In the genomic region with DNA sequence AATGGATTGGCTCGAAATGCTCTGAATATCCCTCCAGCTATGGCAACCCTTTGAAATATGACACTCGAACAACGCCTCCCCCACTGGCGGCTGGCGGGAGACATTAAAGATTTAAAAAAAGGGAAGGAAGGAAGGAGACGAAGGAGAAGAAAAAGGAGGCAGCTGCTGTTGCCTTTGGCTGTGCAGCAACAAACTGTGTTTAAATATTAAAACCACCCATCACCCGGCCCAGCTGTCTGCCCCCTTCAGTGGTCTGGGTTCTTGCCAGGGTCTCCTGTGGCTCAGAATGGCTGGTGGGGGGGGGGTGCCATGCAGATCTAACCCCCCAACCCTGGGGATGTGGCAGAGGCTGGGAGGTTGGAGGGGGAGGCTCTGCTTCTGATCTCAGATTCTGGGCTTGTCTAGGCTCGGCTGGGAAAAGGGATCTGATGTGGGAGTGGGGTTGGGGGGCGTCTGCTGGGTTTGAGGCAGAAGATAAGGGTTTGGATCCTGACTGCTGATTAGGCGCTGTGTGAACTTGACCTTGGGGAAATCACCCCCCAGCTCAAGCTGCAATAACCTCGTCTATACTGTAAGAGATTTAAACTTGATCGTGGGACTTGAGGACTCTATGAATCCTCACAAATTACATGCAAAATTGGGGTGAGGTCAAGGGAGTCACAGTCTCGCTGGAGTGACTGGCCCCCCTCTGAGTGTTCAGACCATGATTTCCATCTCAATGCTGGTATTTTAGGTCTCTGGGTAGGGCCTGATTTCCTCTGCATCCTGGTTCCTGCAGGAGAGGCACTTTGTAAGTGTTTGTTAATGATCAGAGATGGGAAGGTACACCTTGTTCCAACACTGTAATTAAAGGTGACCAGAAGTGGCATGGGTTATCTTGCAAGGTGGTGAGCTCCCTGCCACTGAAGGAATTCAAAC, we compare ENCODE assay signal across 10 cellular contexts. TPM values are rescaled to one million over a fixed set of nuclear protein-coding genes. Genes with fewer than 3 reads are reported as not detected.
DNase-seq lines count a peak whose midpoint lies in the region; ATAC-seq and TF ChIP-seq lines count a peak whose summit lies in the region.
"Had no signal": no experiment of that assay in that cellular context is flagged by ENCODE, and none has a peak within 500 bp of the region (broad histone marks: within the 10 kb centered on the region; RNA-seq: fewer than 3 reads in every experiment).

No MANE protein-coding gene starts in this region.

- peaks cover 6% of the 10 kb centered on the region for H3K27me3 ChIP-seq in HUES6 (ENCODE audit: control insufficient read depth, insufficient read depth, low read length)
- H3K27me3 ChIP-seq in iPS-20b (ENCODE audit: insufficient read depth, low read length): peaks cover 22% of the 10 kb centered on the region
- H3K27me3 ChIP-seq in sigmoid colon: peaks cover 0 to 80% (median 28%) of the 10 kb centered on the region in 3 donors

- intact Hi-C loops in sigmoid colon (cut with DNase I): loop anchor here (5.0 kb wide), 1 partner anchor 654 kb away; no protein-coding TSS in a partner anchor

- 4 to 7% methylated on average over 13 of the region's 13 CpGs for WGBS in sigmoid colon, 2 donors

- DNase-seq in DMS 273 (lab: John Stamatoyannopoulos, UW; ENCODE audit: unreplicated experiment) (peak; percentile 82), NOMO-1 treated with DMSO at 0.1 percent for 48 hours (lab: John Stamatoyannopoulos, UW; ENCODE audit: unreplicated experiment) (peak; percentile 30), COLO668 (lab: John Stamatoyannopoulos, UW; ENCODE audit: unreplicated experiment) (no peak), NCI-H1048 (lab: John Stamatoyannopoulos, UW) (no peak), sigmoid colon (no peak)
- DNase-seq: activated naive CD4-positive, alpha-beta T cell had no signal

- H3K36me3 ChIP-seq in HUES6 (ENCODE audit: control insufficient read depth, insufficient read depth, low read length): no peaks in the 10 kb centered on the region
- no peaks in the 10 kb centered on the region for H3K36me3 ChIP-seq in iPS-20b (ENCODE audit: insufficient read depth, low read depth, low read length)
- no peaks in the 10 kb centered on the region for H3K36me3 ChIP-seq in sigmoid colon

- TF ChIP-seq CTCF in sigmoid colon (IDR thresholded peaks at IDR 0.05): no peak

- H3K4me3 ChIP-seq in HUES6 (ENCODE audit: low read depth, low read length): peak overlapping the region; percentile 48
- peak overlapping the region; percentile 60 for H3K4me3 ChIP-seq in iPS-20b (ENCODE audit: low read length)
- no peak overlapping the region for H3K4me3 ChIP-seq in sigmoid colon

- H3K4me1 ChIP-seq in HUES6 (ENCODE audit: control insufficient read depth, insufficient read depth, low read length) (peaks cover 26% of the 10 kb centered on the region), iPS-20b (ENCODE audit: insufficient read depth, low read length) (peaks cover 11% of the 10 kb centered on the region; the same call in 1 of the 2 replicates), sigmoid colon (peaks cover 0 to 6% (median 0%) of the 10 kb centered on the region in 4 donors)

- TF ChIP-seq EP300 in sigmoid colon (IDR thresholded peaks at IDR 0.05): no peak

- ATAC-seq in GM19328 (IDR thresholded peaks at IDR 0.05; ENCODE audit: unreplicated experiment): no peak

- peak overlapping the region; percentile 22 for H3K9ac ChIP-seq in HUES6 (ENCODE audit: low read length)
- H3K9ac ChIP-seq in iPS-20b (ENCODE audit: low read depth, low read length): no peak overlapping the region; the same call in 1 of the 2 replicates

- H3K9me3 ChIP-seq in HUES6 (ENCODE audit: control insufficient read depth, insufficient read depth, low read depth, low read length) (no peaks in the 10 kb centered on the region), iPS-20b (ENCODE audit: insufficient read depth, low read depth, low read length) (no peaks in the 10 kb centered on the region), sigmoid colon (no peaks in the 10 kb centered on the region)

- H3K27ac ChIP-seq in HUES6 (ENCODE audit: low read depth, low read length) (no peak overlapping the region), iPS-20b (ENCODE audit: low read length) (no peak overlapping the region), sigmoid colon (no peak overlapping the region)

- no peak for TF ChIP-seq POLR2A in sigmoid colon (IDR thresholded peaks at IDR 0.05)

RNA-seq across cellular contexts. Expression of a gene that starts 40.3 kb away (rescaled TPM):
- total RNA-seq in sigmoid colon: 10 to 100 TPM; 53.1 to 68.1 (median 57.1) TPM
- 10 to 100 TPM; 40.2 to 68.7 (median 56.5) TPM for polyA plus RNA-seq in sigmoid colon

RNA-seq across cellular contexts. Expression of a gene that starts 46.9 kb away (rescaled TPM):
- total RNA-seq in sigmoid colon: 100 to 1,000 TPM in 2 of 4 donors, 10 to 100 TPM in 2; 82.8 to 125 (median 97.2) TPM
- polyA plus RNA-seq in sigmoid colon: 10 to 100 TPM in 1 of 3 donors, 1 to 10 TPM in 1, not detected in 1; 7.8 to 20.8 TPM
- total RNA-seq: mononuclear cell had no signal

Comparison
In these comparisons a context has a peak if more than half of its experiments do, and no peak if none do; other contexts are left out.
1. DNase-seq: peak in DMS 273 (single experiment) and NOMO-1 treated with DMSO at 0.1 percent for 48 hours (single experiment); none in COLO668 (single experiment), NCI-H1048 (single experiment) and sigmoid colon (single experiment).
2. H3K4me3 ChIP-seq: peak in HUES6 (single experiment) and iPS-20b (single experiment); none in sigmoid colon (0 of 4).